In the genomic region with DNA sequence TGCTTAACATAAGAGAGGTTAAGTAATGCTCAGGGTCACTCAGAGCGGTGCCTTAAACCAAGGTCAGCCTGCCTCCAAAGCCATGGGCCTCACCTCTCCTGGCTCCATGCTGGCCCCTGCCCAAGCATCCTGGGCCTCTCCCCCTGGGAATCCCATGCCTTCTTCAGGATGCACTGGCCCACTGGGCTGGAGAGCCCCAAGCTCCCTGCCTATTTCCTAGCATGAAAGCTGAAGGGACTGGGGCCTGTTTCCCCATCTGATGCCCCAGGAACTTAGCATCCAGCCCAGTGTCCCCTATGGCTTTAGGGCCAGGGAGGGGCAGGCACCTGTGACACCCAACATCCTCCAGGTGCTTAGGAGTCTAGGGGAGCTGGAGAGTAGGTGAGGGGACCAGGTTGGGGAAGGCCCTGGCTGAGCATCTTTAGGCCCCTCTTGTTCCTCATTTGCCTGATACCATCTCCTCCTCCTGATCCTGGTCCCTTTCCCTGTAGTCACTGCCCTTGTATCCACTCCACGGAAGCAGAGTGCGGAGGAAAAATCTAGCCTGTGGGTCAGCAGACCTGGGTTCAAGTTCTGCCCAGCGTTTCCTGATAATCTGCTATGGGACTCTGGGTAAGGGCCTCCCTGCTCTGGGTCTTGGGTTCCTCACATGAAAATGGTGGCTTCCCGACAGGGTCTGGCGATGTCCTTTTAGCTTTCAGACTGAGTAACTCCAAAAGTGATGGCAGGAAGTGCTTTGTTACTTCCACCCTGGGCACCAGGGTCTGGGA, we compare ENCODE assay signal across 10 cellular contexts. TPM values are rescaled to one million over a fixed set of nuclear protein-coding genes. Genes with fewer than 3 reads are reported as not detected.
A peak's percentile ranks its signal among the peaks of the same experiment; 100 is the strongest.
DNase-seq lines count a peak whose midpoint lies in the region; ATAC-seq, FAIRE-seq and TF ChIP-seq lines count a peak whose summit lies in the region.
"Had no signal": no experiment of that assay in that cellular context is flagged by ENCODE, and none has a peak within 500 bp of the region (broad histone marks: within the 10 kb centered on the region; RNA-seq: fewer than 3 reads in every experiment).

No MANE protein-coding gene starts in this region.

- intact Hi-C loops in HCT116 (cut with micrococcal nuclease), result no loop called here
- intact Hi-C loops in GM12878 (cut with micrococcal nuclease; ENCODE audit: unreplicated experiment), result no loop called here

- H3K36me3 ChIP-seq in HCT116 (ENCODE audit: control insufficient read depth in 1 of 2, insufficient read depth in 2 of 2, low read length in 2 of 2) (peaks cover 0 to 7% of the 10 kb centered on the region in 2 experiments; a peak in 1 of 4 replicates), GM12878 (ENCODE audit: control insufficient read depth in 2 of 2, insufficient read depth in 2 of 2, low read length in 1 of 2) (peaks cover 33 to 42% of the 10 kb centered on the region in 2 experiments), lung (ENCODE audit: control insufficient read depth in 2 of 2, insufficient read depth in 2 of 2, low read length in 2 of 2) (peaks cover 0 to 26% of the 10 kb centered on the region in 2 donors), subcutaneous abdominal adipose tissue (ENCODE audit: control insufficient read depth in 5 of 5, insufficient read depth in 5 of 5, low read length in 5 of 5) (peaks cover 5 to 46% (median 30%) of the 10 kb centered on the region in 5 donors)

- H3K4me2 ChIP-seq in HCT116 (ENCODE audit: low read length), result peak overlapping the region; percentile 79
- no peak overlapping the region for H3K4me2 ChIP-seq in GM12878 (ENCODE audit: control insufficient read depth, insufficient read depth)

- in situ Hi-C loops in GM12878 (cut with MboI), result no loop called here

- H3K9me3 ChIP-seq in HCT116 (ENCODE audit: control insufficient read depth in 1 of 2, insufficient read depth in 1 of 2, low read depth in 1 of 2, low read length in 2 of 2) (no peaks in the 10 kb centered on the region), GM12878 (replicated peaks; ENCODE audit: control insufficient read depth, insufficient read depth, low read length) (no peaks in the 10 kb centered on the region), lung (ENCODE audit: control insufficient read depth in 2 of 2, insufficient read depth in 1 of 2, low read length in 1 of 2) (peaks cover 0 to 3% of the 10 kb centered on the region in 2 donors), subcutaneous abdominal adipose tissue (ENCODE audit: control insufficient read depth in 5 of 5, low read length in 5 of 5) (no peaks in the 10 kb centered on the region)
- H3K9me3 ChIP-seq: Peyer's patch had no signal

- SMC1A ChIA-PET in GM12878 (lab: Charles Lee; ENCODE audit: uncharacterized antibody, unreplicated experiment), result interaction anchor here (0.6 kb wide), 1 partner anchor 57 kb away, joined by 3 read pairs; no protein-coding TSS in a partner anchor

- TF ChIP-seq CTCF in HCT116 (IDR thresholded peaks at IDR 0.05 in 2 of 3, conservative IDR thresholded peaks at IDR 0.05 in 1 of 3; ENCODE audit: borderline replicate concordance in 1 of 3, insufficient read depth in 1 of 3, low read depth in 2 of 3, low read length in 2 of 3) (no peak), GM12878 (IDR thresholded peaks at IDR 0.05 in 2 of 3, conservative IDR thresholded peaks at IDR 0.05 in 1 of 3; ENCODE audit: control insufficient read depth in 2 of 3, extremely low read depth in 1 of 3, insufficient read depth in 1 of 3, low read depth in 3 of 3, low read length in 3 of 3) (no peak), lung (IDR thresholded peaks at IDR 0.05; ENCODE audit: control extremely low read depth, extremely low read depth) (no peak)

- H3K79me2 ChIP-seq in HCT116 (ENCODE audit: insufficient read depth, low read length), result peaks cover 55% of the 10 kb centered on the region
- H3K79me2 ChIP-seq in GM12878 (ENCODE audit: control insufficient read depth, insufficient read depth, low read length), result peaks cover 11% of the 10 kb centered on the region

- CTCF ChIA-PET in HCT116 (lab: Charles Lee) (no interaction called here), GM12878 (lab: Yijun Ruan, JAX) (interaction anchor here (1.0 kb wide), 1 partner anchor 241 kb away, joined by 3 read pairs; no protein-coding TSS in a partner anchor)

- TF ChIP-seq POLR2A in HCT116 (IDR thresholded peaks at IDR 0.05; ENCODE audit: borderline replicate concordance, extremely low read depth, insufficient read depth, insufficient read length) (no peak), GM12878 (IDR thresholded peaks at IDR 0.05; ENCODE audit: low read depth, low read length) (0 out of 2 replicates have a peak, but pooled peaks have one; percentile 12)

- over 99% methylated on average over 6 of the region's 6 CpGs for WGBS in GM12878 (ENCODE audit: insufficient coverage, insufficient replicate concordance, low lambda C conversion rate, missing lambda C conversion rate)
- 91 to 97% methylated on average over 6 of the region's 6 CpGs for whole genome bisulfite sequencing in lung, 2 donors

- H3K27me3 ChIP-seq in HCT116 (ENCODE audit: insufficient read depth, low read length), result no peaks in the 10 kb centered on the region
- no peaks in the 10 kb centered on the region for H3K27me3 ChIP-seq in GM12878 (replicated peaks in 1 of 2; ENCODE audit: control insufficient read depth in 2 of 2, insufficient read depth in 2 of 2, low read length in 1 of 2)
- H3K27me3 ChIP-seq in lung (ENCODE audit: control insufficient read depth, insufficient read depth), result no peaks in the 10 kb centered on the region
- no peaks in the 10 kb centered on the region for H3K27me3 ChIP-seq in subcutaneous abdominal adipose tissue (ENCODE audit: control insufficient read depth in 5 of 5, insufficient read depth in 4 of 5, low read length in 5 of 5)
- H3K27me3 ChIP-seq: Peyer's patch had no signal

- TF ChIP-seq RAD21 in HCT116 (IDR thresholded peaks at IDR 0.05; ENCODE audit: low read depth) (no peak), GM12878 (IDR thresholded peaks at IDR 0.05; ENCODE audit: insufficient read depth, low read depth, low read length) (no peak)

- peak overlapping the region in 1 of 2 experiments; percentile 31; a peak in 3 of 4 replicates for H3K4me3 ChIP-seq in HCT116 (replicated peaks in 1 of 2; ENCODE audit: low read depth in 1 of 2, low read length in 2 of 2)
- H3K4me3 ChIP-seq in GM12878, result no peak overlapping the region
- no peak overlapping the region for H3K4me3 ChIP-seq in lung
- H3K4me3 ChIP-seq in subcutaneous abdominal adipose tissue (ENCODE audit: low read depth in 1 of 5, low read length in 5 of 5), result no peak overlapping the region
- H3K4me3 ChIP-seq: Peyer's patch had no signal

- RAD21 ChIA-PET in HCT116 (lab: Charles Lee; ENCODE audit: low non-redundant PET in 1 of 2, low total read pairs in 2 of 2, uncharacterized antibody in 2 of 2, unreplicated experiment in 2 of 2), result no interaction called here
- RAD21 ChIA-PET in GM12878 (lab: Charles Lee; ENCODE audit: unreplicated experiment), result no interaction called here

- H4K20me1 ChIP-seq in HCT116 (ENCODE audit: insufficient read depth) (no peaks in the 10 kb centered on the region), GM12878 (ENCODE audit: control insufficient read depth, insufficient read depth) (peaks cover 5% of the 10 kb centered on the region)

- DNase-seq in HCT116 (ENCODE audit: low read depth, low spot score), result no peak
- no peak for DNase-seq in GM12878 (ENCODE audit: low read depth, low spot score)
- DNase-seq in lung (ENCODE audit: low spot score), result no peak
- no peak for DNase-seq in SKM-1 (lab: John Stamatoyannopoulos, UW; ENCODE audit: unreplicated experiment)
- no peak for DNase-seq in SW480 (ENCODE audit: low spot score)
- no peak for DNase-seq in AG08396 (ENCODE audit: low spot score)
- DNase-seq: DMS53 had no signal

- POLR2A ChIA-PET in HCT116 (lab: Charles Lee) (interaction anchor here (1.7 kb wide), 1 partner anchor 28 kb away, joined by 7 read pairs; a partner anchor contains a TSS), GM12878 (lab: Charles Lee) (interaction anchor here (1.5 kb wide), 1 partner anchor 9 kb away, joined by 7 read pairs; no protein-coding TSS in a partner anchor)

- peaks cover 40 to 93% of the 10 kb centered on the region in 2 experiments for H3K4me1 ChIP-seq in HCT116 (ENCODE audit: control insufficient read depth in 1 of 2, insufficient read depth in 2 of 2, low read length in 2 of 2)
- H3K4me1 ChIP-seq in GM12878 (ENCODE audit: control insufficient read depth, insufficient read depth, low read length), result no peaks in the 10 kb centered on the region
- peaks cover 13 to 16% of the 10 kb centered on the region in 2 donors for H3K4me1 ChIP-seq in lung (ENCODE audit: control insufficient read depth in 2 of 2, insufficient read depth in 2 of 2, low read length in 2 of 2)
- peaks cover 10 to 65% (median 45%) of the 10 kb centered on the region in 5 donors for H3K4me1 ChIP-seq in subcutaneous abdominal adipose tissue (ENCODE audit: control insufficient read depth in 5 of 5, insufficient read depth in 5 of 5, low read length in 5 of 5)

- BruUV-seq in HCT116 (replicated peaks; lab: Mats Ljungman, UMichigan) (no TSS peak), GM12878 (replicated peaks; lab: Mats Ljungman, UMichigan) (no TSS peak)

- no peaks in the 10 kb centered on the region for H3K9me2 ChIP-seq in HCT116 (ENCODE audit: insufficient read depth)

- TF ChIP-seq EP300 in GM12878 (IDR thresholded peaks at IDR 0.05; ENCODE audit: borderline replicate concordance in 1 of 2, control insufficient read depth in 1 of 2, low read depth in 2 of 2, low read length in 2 of 2), result no peak

- FAIRE-seq in GM12878 (lab: Jason Lieb, UNC), result no peak

- peak overlapping the region; percentile 53 for H3K9ac ChIP-seq in HCT116 (ENCODE audit: low read length)
- no peak overlapping the region for H3K9ac ChIP-seq in GM12878 (ENCODE audit: control insufficient read depth, insufficient read depth, low read length)
- peak overlapping the region in 2 of 5 donors; percentile 11 to 44 for H3K9ac ChIP-seq in subcutaneous abdominal adipose tissue (ENCODE audit: low read length in 5 of 5)

- H3K27ac ChIP-seq in HCT116 (ENCODE audit: low read depth, low read length), result peak overlapping the region; percentile 43; the same call in 1 of the 2 replicates
- H3K27ac ChIP-seq in GM12878 (ENCODE audit: control insufficient read depth, insufficient read depth), result no peak overlapping the region
- H3K27ac ChIP-seq in lung (ENCODE audit: low read depth in 1 of 2, low read length in 1 of 2), result peak overlapping the region; percentile 71 to 74
- H3K27ac ChIP-seq in subcutaneous abdominal adipose tissue (ENCODE audit: low read depth, low read length), result peak overlapping the region; percentile 80
- H3K27ac ChIP-seq: VCaP had no signal

- peak; percentile 1; the same call in 1 of the 2 replicates for ATAC-seq in HCT116
- ATAC-seq in GM12878, result no peak
- ATAC-seq in lung (ENCODE audit: insufficient read depth, low FRiP score), result no peak

- no peak overlapping the region for H2AFZ ChIP-seq in HCT116 (ENCODE audit: low read depth, low read length, poor library complexity, severe bottlenecking)
- H2AFZ ChIP-seq in GM12878 (ENCODE audit: control insufficient read depth, low read depth, low read length), result no peak overlapping the region

RNA-seq across cellular contexts. Expression of a gene that starts 28.6 kb away (rescaled TPM):
- total RNA-seq in HCT116 (2021; ENCODE audit: unreplicated experiment) (28.0 TPM), GM12878 (2014; rRNA removed) (48.2 and 49.6 TPM in 2 replicates), GM12878 (2014; rRNA removed; fragmentation: Illumina TruSeq; extraction: Trizol) (24.3 and 26.0 TPM in 2 replicates), GM12878 (2021) (52.1 and 53.2 TPM in 2 replicates), lung (10 to 100 TPM; 20.6 to 36.3 TPM)
- 27.3 and 27.6 TPM in 2 replicates for polyA plus RNA-seq in HCT116 (2012)
- total RNA-seq in GM12878 (2013; cell fraction: nucleolus; rRNA removed), result 41.9 and 43.4 TPM in 2 replicates
- 15.6 TPM for polyA plus RNA-seq in GM12878 (2011; ENCODE audit: low read depth)
- polyA plus RNA-seq in GM12878 (2011; rRNA removed) (25.6 and 42.2 TPM in 2 replicates), GM12878 (2014; fragmentation: Illumina TruSeq; extraction: Trizol) (18.9 and 29.3 TPM in 2 replicates), GM12878 (2014; fragmentation: Nextera tagmentation; extraction: Ambion mirVana) (1 to 10 TPM; 4.2 to 8.6 TPM), GM12878 (2014; rRNA removed) (47.3 and 50.1 TPM in 2 replicates), GM12878 (2016; fragmentation: Nextera tagmentation; extraction: Ambion mirVana) (10 to 100 TPM; 60.7 to 62.9 TPM), lung (10 to 100 TPM; 16.4 to 31.1 TPM)
- 45.7 and 57.3 TPM in 2 replicates for polyA plus RNA-seq in GM12878 (2011; cell fraction: cytosol; rRNA removed)
- polyA plus RNA-seq in GM12878 (2011; cell fraction: nucleus; rRNA removed), result 28.0 and 35.6 TPM in 2 replicates
- 26.7 and 28.7 TPM in 2 replicates for polyA plus RNA-seq in GM12878 (2012)
- polyA minus RNA-seq in GM12878 (2011; rRNA and poly(A)+ RNA removed), result 50.8 and 76.6 TPM in 2 replicates
- polyA minus RNA-seq in GM12878 (2011; cell fraction: cytosol; rRNA and poly(A)+ RNA removed), result 28.7 and 30.8 TPM in 2 replicates
- 36.1 and 67.5 TPM in 2 replicates for polyA minus RNA-seq in GM12878 (2011; cell fraction: nucleus; rRNA and poly(A)+ RNA removed)

RNA-seq across cellular contexts. Expression of a gene that starts 49.9 kb away (rescaled TPM):
- total RNA-seq in HCT116 (2021; ENCODE audit: unreplicated experiment) (0.96 TPM), GM12878 (2014; rRNA removed) (0.06 and 0.44 TPM in 2 replicates), GM12878 (2014; rRNA removed; fragmentation: Illumina TruSeq; extraction: Trizol) (under 0.01 TPM in 1 of 2 replicates, not detected in the other), GM12878 (2021) (0.05 and 0.18 TPM in 2 replicates), lung (1 to 10 TPM; 1.6 to 2.0 TPM)
- 0.76 and 0.90 TPM in 2 replicates for polyA plus RNA-seq in HCT116 (2012)
- 0.15 and 0.17 TPM in 2 replicates for total RNA-seq in GM12878 (2013; cell fraction: nucleolus; rRNA removed)
- 0.04 TPM for polyA plus RNA-seq in GM12878 (2011; ENCODE audit: low read depth)
- polyA plus RNA-seq in GM12878 (2011; rRNA removed) (0.01 and 0.03 TPM in 2 replicates), GM12878 (2014; fragmentation: Illumina TruSeq; extraction: Trizol) (0.01 TPM in 1 of 2 replicates, not detected in the other), GM12878 (2014; fragmentation: Nextera tagmentation; extraction: Ambion mirVana) (not detected), GM12878 (2014; rRNA removed) (0.06 and 0.10 TPM in 2 replicates), GM12878 (2016; fragmentation: Nextera tagmentation; extraction: Ambion mirVana) (not detected), lung (1 to 10 TPM; 1.8 to 3.5 TPM)
- 0.01 and 0.02 TPM in 2 replicates for polyA plus RNA-seq in GM12878 (2011; cell fraction: cytosol; rRNA removed)
- polyA plus RNA-seq in GM12878 (2011; cell fraction: nucleus; rRNA removed), result 0.29 and 0.57 TPM in 2 replicates
- 0.08 and 0.11 TPM in 2 replicates for polyA plus RNA-seq in GM12878 (2012)
- polyA minus RNA-seq in GM12878 (2011; rRNA and poly(A)+ RNA removed), result 0.05 TPM in 1 of 2 replicates, not detected in the other
- not detected in 2 replicates for polyA minus RNA-seq in GM12878 (2011; cell fraction: cytosol; rRNA and poly(A)+ RNA removed)
- under 0.01 and 0.10 TPM in 2 replicates for polyA minus RNA-seq in GM12878 (2011; cell fraction: nucleus; rRNA and poly(A)+ RNA removed)
